In the genomic region with DNA sequence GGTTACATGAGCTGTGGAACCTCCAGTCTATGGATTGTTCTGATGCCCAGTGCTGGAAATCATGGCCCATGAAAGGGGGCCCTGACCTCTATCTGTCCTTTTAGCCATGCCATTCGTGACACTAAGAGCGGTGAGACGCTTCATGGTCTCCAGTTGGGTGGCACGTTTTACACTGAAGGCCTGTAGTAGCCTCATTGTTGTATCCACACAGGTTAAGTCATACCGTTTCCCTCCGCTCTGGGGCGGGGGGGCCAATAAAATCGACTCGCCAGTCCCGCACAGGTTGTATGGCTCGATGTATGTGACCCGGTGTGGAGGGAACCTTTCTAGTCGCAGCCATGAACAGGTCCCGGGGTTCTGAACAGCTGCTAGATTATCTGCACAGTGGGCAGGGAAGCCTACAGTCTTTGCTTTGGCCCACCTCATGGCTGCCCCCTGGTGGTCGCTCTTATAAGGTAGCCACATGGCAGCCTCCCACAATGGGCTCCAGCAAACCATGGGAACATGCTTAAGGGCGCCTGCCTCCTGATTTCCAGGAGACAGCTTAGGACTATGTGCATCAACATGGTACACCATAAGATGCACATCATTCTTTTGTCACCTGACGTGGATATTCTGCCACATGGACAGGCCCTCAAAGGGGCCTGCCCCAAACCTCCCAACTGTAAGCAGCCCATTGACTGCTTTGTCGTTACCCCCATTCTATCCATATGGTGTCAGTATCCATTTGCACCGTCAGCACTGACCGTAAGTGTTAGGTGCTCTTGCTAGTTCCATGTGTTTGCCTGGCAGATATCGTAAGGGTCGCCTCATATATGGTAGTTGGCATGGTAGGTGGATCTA, we compare ENCODE assay signal across 8 cellular contexts. TPM values are rescaled to one million over a fixed set of nuclear protein-coding genes. Genes with fewer than 3 reads are reported as not detected.
DNase-seq lines count a peak whose midpoint lies in the region; ATAC-seq and TF ChIP-seq lines count a peak whose summit lies in the region.

No MANE protein-coding gene starts in this region.

- DNase-seq in NCI-H510A treated with DMSO at 0.1 percent for 48 hours (lab: John Stamatoyannopoulos, UW): peak; percentile 29
- DNase-seq in NCI-H510A (lab: John Stamatoyannopoulos, UW): no peak
- DNase-seq in NCI-H526 treated with DMSO at 0.1 percent for 48 hours (lab: John Stamatoyannopoulos, UW): peak; percentile 23
- peak; percentile 94 for DNase-seq in activated CD8-positive, alpha-beta T cell treated with anti-CD3 and anti-CD28 coated beads for 36 hours
- peak; percentile 80 for DNase-seq in effector CD8-positive, alpha-beta T cell (lab: John Stamatoyannopoulos, UW)
- peak; percentile 82 to 88 for DNase-seq in memory B cell (ENCODE audit: low spot score in 2 of 2)
- DNase-seq in stimulated activated CD8-positive, alpha-beta memory T cell treated with anti-CD3 and anti-CD28 coated beads, Interleukin-15, amount 100 ng/mL, for 24 hours (ENCODE audit: low read depth): peak; percentile 83

- POLR2A ChIA-PET in activated CD8-positive, alpha-beta T cell treated with anti-CD3 and anti-CD28 coated beads for 36 hours (lab: Charles Lee): interaction anchor here (0.5 to 1.2 kb wide), 3 partner anchors 17 to 432 kb away, joined by 3 to 6 read pairs (median 3); no protein-coding TSS in a partner anchor

- intact Hi-C loops in activated CD8-positive, alpha-beta T cell treated with anti-CD3 and anti-CD28 coated beads for 36 hours (cut with micrococcal nuclease): loop anchor here (1.0 kb wide), 1 partner anchor 35 kb away; no protein-coding TSS in a partner anchor

- peaks cover 7% of the 10 kb centered on the region for H3K9me3 Mint-ChIP-seq in activated CD8-positive, alpha-beta T cell treated with anti-CD3 and anti-CD28 coated beads for 36 hours
- no peaks in the 10 kb centered on the region for H3K9me3 Mint-ChIP-seq in memory B cell

- no peak overlapping the region for H3K4me3 Mint-ChIP-seq in activated CD8-positive, alpha-beta T cell treated with anti-CD3 and anti-CD28 coated beads for 36 hours
- no peak overlapping the region for H3K4me3 Mint-ChIP-seq in memory B cell

- TF ChIP-seq CTCF in activated CD8-positive, alpha-beta T cell treated with anti-CD3 and anti-CD28 coated beads for 36 hours (IDR thresholded peaks at IDR 0.05): peak; percentile 95

- H3K27ac Mint-ChIP-seq in activated CD8-positive, alpha-beta T cell treated with anti-CD3 and anti-CD28 coated beads for 36 hours: no peak overlapping the region
- H3K27ac Mint-ChIP-seq in memory B cell: no peak overlapping the region

- no peaks in the 10 kb centered on the region for H3K27me3 Mint-ChIP-seq in activated CD8-positive, alpha-beta T cell treated with anti-CD3 and anti-CD28 coated beads for 36 hours
- H3K27me3 Mint-ChIP-seq in memory B cell: peaks cover 5% of the 10 kb centered on the region

- peaks cover 11% of the 10 kb centered on the region for H3K4me1 Mint-ChIP-seq in activated CD8-positive, alpha-beta T cell treated with anti-CD3 and anti-CD28 coated beads for 36 hours (ENCODE audit: low read depth)
- H3K4me1 Mint-ChIP-seq in memory B cell: peaks cover 4% of the 10 kb centered on the region

- CTCF ChIA-PET in activated CD8-positive, alpha-beta T cell treated with anti-CD3 and anti-CD28 coated beads for 36 hours (lab: Charles Lee): interaction anchor here (0.6 to 13.3 kb wide), 21 partner anchors 9 to 306 kb away, joined by 3 to 156 read pairs (median 4); a partner anchor contains a TSS

- ATAC-seq in activated CD8-positive, alpha-beta T cell treated with anti-CD3 and anti-CD28 coated beads for 36 hours: peak; percentile 98
- ATAC-seq in memory B cell (ENCODE audit: low read depth) (peak; percentile 99), HG02981 (IDR thresholded peaks at IDR 0.05; ENCODE audit: unreplicated experiment) (no peak)

- H3K36me3 Mint-ChIP-seq in activated CD8-positive, alpha-beta T cell treated with anti-CD3 and anti-CD28 coated beads for 36 hours (ENCODE audit: low read depth): peaks cover 2% of the 10 kb centered on the region
- no peaks in the 10 kb centered on the region for H3K36me3 Mint-ChIP-seq in memory B cell

RNA-seq across cellular contexts. Expression of a gene that starts 19.7 kb away (rescaled TPM):
- 10 to 100 TPM; 44.5 to 46.7 TPM for total RNA-seq in activated CD8-positive, alpha-beta T cell treated with anti-CD3 and anti-CD28 coated beads for 36 hours

RNA-seq across cellular contexts. Expression of a gene that starts 21.4 kb away (rescaled TPM):
- under 1 TPM; 0.18 TPM for total RNA-seq in activated CD8-positive, alpha-beta T cell treated with anti-CD3 and anti-CD28 coated beads for 36 hours

RNA-seq across cellular contexts. Expression of a gene that starts 59.1 kb away (rescaled TPM):
- 10 to 100 TPM; 45.4 to 49.7 TPM for total RNA-seq in activated CD8-positive, alpha-beta T cell treated with anti-CD3 and anti-CD28 coated beads for 36 hours
